ENCODE assay signal across 8 cellular contexts in the genomic region with DNA sequence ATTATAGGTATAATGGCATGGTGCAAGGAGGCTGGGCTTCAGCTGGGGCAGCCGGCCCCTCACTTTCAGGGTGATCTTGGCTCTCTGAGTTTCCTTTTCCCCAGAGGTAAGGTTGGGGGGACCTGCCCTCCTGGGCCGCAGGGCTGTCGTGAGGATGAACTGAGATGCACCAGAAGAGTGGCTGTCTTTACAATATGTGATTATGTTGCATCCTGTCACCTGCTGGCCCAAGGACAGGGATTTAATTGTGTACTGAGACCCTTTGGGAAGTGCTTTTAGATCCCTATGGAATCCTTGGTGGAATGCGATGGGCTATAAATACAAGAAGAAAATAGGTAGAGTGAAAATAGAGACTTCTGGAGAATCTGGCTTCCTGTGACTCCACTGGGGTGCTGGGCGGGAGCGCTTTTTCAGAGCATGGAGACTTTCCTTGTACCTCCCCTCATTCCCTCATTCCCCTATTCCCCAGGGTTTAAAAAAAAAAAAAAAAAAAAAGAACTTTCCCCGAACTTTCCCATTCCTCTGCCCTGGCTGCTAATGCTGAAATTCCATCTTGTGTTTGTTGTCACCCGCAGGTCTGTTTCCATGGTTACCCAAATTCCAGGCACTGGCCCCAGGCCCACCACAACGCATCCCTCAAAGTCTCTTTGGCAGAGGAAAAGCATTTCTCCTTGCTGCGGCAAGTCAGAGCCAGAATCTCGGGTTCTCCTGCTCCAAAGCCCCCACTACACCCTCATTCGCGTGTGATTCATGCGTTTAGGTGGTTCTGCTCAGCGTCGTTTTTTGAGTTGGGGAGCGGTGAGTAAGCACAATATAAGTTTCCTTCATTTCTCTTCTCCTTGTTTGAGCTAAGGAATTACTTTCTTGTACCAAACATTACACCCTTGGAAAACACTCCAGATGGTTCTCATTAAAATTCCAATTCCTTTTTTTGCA. TPM values are rescaled to one million over a fixed set of nuclear protein-coding genes. Genes with fewer than 3 reads are reported as not detected.
A peak's percentile ranks its signal among the peaks of the same experiment; 100 is the strongest.
DNase-seq lines count a peak whose midpoint lies in the region; ATAC-seq and TF ChIP-seq lines count a peak whose summit lies in the region.

No MANE protein-coding gene starts in this region.

- H3K36me3 ChIP-seq in osteoblast (ENCODE audit: insufficient read depth, low read length) = no peaks in the 10 kb centered on the region

- H4K20me1 ChIP-seq in osteoblast (ENCODE audit: insufficient read depth, low read length) = no peaks in the 10 kb centered on the region

- H3K4me3 ChIP-seq in foreskin fibroblast (ENCODE audit: low read depth in 1 of 2, low read length in 2 of 2) (peak overlapping the region in 1 of 2 donors; percentile 18), osteoblast (ENCODE audit: insufficient read depth, low read length) (peak overlapping the region; percentile 31)

- peaks cover 58% of the 10 kb centered on the region for H3K4me1 ChIP-seq in osteoblast (ENCODE audit: insufficient read depth, low read length)

- DNase-seq in AG08396 (ENCODE audit: low spot score) (peak; percentile 82), foreskin fibroblast (peak; percentile 78 to 90), osteoblast (ENCODE audit: insufficient read length, low spot score, missing footprints) (peak; percentile 79), mesenteric fat pad (ENCODE audit: low spot score) (no peak), HuH-7 (ENCODE audit: low spot score) (no peak), DMS53 treated with DMSO at 0.1 percent for 48 hours (lab: John Stamatoyannopoulos, UW; ENCODE audit: unreplicated experiment) (no peak), NCI-H345 (lab: John Stamatoyannopoulos, UW) (no peak)

- H3K9me3 ChIP-seq in osteoblast (ENCODE audit: low read depth, low read length) = no peaks in the 10 kb centered on the region

- no peak overlapping the region for H2AFZ ChIP-seq in osteoblast (ENCODE audit: low read length)

- H3K27ac ChIP-seq in osteoblast (ENCODE audit: low read depth, low read length) = peak overlapping the region; percentile 96

- no peaks in the 10 kb centered on the region for H3K27me3 ChIP-seq in osteoblast (ENCODE audit: insufficient read depth, low read length)

- H3K4me2 ChIP-seq in osteoblast (ENCODE audit: insufficient read depth, low read length) = peak overlapping the region; percentile 69

- peak; percentile 76 for ATAC-seq in SK-N-SH treated with all-trans-retinoic acid at 6 μM for 48 hours

- H3K79me2 ChIP-seq in osteoblast (ENCODE audit: insufficient read depth, low read length) = no peaks in the 10 kb centered on the region

- no peak for TF ChIP-seq CTCF in foreskin fibroblast (IDR thresholded peaks at IDR 0.05; ENCODE audit: low read depth, low read length)
- TF ChIP-seq CTCF in osteoblast (IDR thresholded peaks at IDR 0.05; ENCODE audit: extremely low read depth, low read depth, low read length) = no peak

TF ChIP-seq in SK-N-SH treated with all-trans-retinoic acid at 6 μM for 48 hours, 23 proteins besides CTCF, POLR2A, EP300 and RAD21:
- TF ChIP-seq ISL1 (CRISPR knock-in tag; IDR thresholded peaks at IDR 0.05) = peak; percentile 64
- TF ChIP-seq TCF4 (CRISPR knock-in tag; IDR thresholded peaks at IDR 0.05; ENCODE audit: borderline replicate concordance) = peak; percentile 42; the same call in 1 of the 2 replicates
- TF ChIP-seq ZC3H10 (CRISPR knock-in tag; IDR thresholded peaks at IDR 0.05) = no peak
- TF ChIP-seq, protein P1, sequence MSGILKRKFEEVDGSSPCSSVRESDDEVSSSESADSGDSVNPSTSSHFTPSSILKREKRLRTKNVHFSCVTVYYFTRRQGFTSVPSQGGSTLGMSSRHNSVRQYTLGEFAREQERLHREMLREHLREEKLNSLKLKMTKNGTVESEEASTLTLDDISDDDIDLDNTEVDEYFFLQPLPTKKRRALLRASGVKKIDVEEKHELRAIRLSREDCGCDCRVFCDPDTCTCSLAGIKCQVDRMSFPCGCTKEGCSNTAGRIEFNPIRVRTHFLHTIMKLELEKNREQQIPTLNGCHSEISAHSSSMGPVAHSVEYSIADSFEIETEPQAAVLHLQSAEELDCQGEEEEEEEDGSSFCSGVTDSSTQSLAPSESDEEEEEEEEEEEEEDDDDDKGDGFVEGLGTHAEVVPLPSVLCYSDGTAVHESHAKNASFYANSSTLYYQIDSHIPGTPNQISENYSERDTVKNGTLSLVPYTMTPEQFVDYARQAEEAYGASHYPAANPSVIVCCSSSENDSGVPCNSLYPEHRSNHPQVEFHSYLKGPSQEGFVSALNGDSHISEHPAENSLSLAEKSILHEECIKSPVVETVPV (CRISPR knock-in tag; IDR thresholded peaks at IDR 0.05) = no peak
- TF ChIP-seq, protein P2, sequence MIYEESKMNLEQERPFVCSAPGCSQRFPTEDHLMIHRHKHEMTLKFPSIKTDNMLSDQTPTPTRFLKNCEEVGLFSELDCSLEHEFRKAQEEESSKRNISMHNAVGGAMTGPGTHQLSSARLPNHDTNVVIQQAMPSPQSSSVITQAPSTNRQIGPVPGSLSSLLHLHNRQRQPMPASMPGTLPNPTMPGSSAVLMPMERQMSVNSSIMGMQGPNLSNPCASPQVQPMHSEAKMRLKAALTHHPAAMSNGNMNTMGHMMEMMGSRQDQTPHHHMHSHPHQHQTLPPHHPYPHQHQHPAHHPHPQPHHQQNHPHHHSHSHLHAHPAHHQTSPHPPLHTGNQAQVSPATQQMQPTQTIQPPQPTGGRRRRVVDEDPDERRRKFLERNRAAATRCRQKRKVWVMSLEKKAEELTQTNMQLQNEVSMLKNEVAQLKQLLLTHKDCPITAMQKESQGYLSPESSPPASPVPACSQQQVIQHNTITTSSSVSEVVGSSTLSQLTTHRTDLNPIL (CRISPR knock-in tag; IDR thresholded peaks at IDR 0.05; ENCODE audit: low read depth) = 0 out of 2 replicates have a peak, but pooled peaks have one; percentile 31
- no peak for TF ChIP-seq RARB (CRISPR knock-in tag; IDR thresholded peaks at IDR 0.05)
- TF ChIP-seq OSR1 (CRISPR knock-in tag; IDR thresholded peaks at IDR 0.05) = no peak
- TF ChIP-seq, protein P3, sequence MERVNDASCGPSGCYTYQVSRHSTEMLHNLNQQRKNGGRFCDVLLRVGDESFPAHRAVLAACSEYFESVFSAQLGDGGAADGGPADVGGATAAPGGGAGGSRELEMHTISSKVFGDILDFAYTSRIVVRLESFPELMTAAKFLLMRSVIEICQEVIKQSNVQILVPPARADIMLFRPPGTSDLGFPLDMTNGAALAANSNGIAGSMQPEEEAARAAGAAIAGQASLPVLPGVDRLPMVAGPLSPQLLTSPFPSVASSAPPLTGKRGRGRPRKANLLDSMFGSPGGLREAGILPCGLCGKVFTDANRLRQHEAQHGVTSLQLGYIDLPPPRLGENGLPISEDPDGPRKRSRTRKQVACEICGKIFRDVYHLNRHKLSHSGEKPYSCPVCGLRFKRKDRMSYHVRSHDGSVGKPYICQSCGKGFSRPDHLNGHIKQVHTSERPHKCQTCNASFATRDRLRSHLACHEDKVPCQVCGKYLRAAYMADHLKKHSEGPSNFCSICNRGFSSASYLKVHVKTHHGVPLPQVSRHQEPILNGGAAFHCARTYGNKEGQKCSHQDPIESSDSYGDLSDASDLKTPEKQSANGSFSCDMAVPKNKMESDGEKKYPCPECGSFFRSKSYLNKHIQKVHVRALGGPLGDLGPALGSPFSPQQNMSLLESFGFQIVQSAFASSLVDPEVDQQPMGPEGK (CRISPR knock-in tag; IDR thresholded peaks at IDR 0.05; ENCODE audit: borderline replicate concordance) = peak; percentile 85
- no peak for TF ChIP-seq PPARA (CRISPR knock-in tag; IDR thresholded peaks at IDR 0.05; ENCODE audit: borderline replicate concordance)
- TF ChIP-seq TOX (CRISPR knock-in tag; IDR thresholded peaks at IDR 0.05; ENCODE audit: borderline replicate concordance) = peak; percentile 12; the same call in 1 of the 2 replicates
- no peak for TF ChIP-seq CSDC2 (CRISPR knock-in tag; IDR thresholded peaks at IDR 0.05)

RNA-seq across cellular contexts. Expression of a gene that starts 21.8 kb away (rescaled TPM):
- total RNA-seq in osteoblast (68.4 and 77.5 TPM in 2 replicates), mesenteric fat pad (51.1 TPM)

RNA-seq across cellular contexts. Expression of a gene that starts 21.9 kb away (rescaled TPM):
- total RNA-seq in osteoblast = 15.9 and 42.4 TPM in 2 replicates
- total RNA-seq in mesenteric fat pad = 27.3 TPM

Comparison
In these comparisons a context has a peak if more than half of its experiments do, and no peak if none do; other contexts are left out.
1. DNase-seq: peak in AG08396 (single experiment), foreskin fibroblast (2 of 2) and osteoblast (single experiment); none in mesenteric fat pad (single experiment), HuH-7 (single experiment), DMS53 treated with DMSO at 0.1 percent for 48 hours (single experiment) and NCI-H345 (single experiment).